23 cellular contexts compared by ENCODE assay signal in the genomic region with DNA sequence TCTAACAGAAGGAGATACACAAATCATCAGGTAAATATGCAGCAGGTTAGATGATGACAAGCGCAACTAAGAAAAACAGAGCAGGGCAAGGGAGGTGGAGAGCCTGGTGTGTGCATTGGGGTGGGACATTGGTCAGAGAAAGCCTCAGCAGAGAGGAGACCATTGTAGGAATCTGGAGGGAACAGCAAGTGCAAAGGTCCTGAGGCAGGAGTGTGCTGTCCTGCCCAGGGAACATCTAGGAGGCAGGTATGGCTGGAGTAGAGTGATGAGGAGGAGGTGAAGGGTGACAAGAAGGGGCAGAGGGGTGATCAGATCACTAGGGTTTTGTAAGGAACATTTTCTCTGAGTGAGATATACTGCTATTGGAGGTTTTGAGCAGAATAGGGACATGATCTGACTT.
DNase-seq lines count a peak whose midpoint lies in the region; ATAC-seq, FAIRE-seq and TF ChIP-seq lines count a peak whose summit lies in the region.
"Had no signal": no experiment of that assay in that cellular context is flagged by ENCODE, and none has a peak within 500 bp of the region (broad histone marks: within the 10 kb centered on the region; RNA-seq: fewer than 3 reads in every experiment).

No MANE protein-coding gene starts in this region.

- peaks cover 6% of the 10 kb centered on the region; the same call in 1 of the 2 replicates for H3K4me1 ChIP-seq in HEK293 (ENCODE audit: control insufficient read depth, insufficient read depth, low read length)
- H3K4me1 ChIP-seq in K562 (replicated peaks in 1 of 2; ENCODE audit: control insufficient read depth in 2 of 2, insufficient read depth in 2 of 2, low read length in 2 of 2) = peaks cover 0 to 10% of the 10 kb centered on the region in 2 experiments; a peak in 2 of 5 replicates
- H3K4me1 ChIP-seq in parathyroid adenoma = no peaks in the 10 kb centered on the region
- H3K4me1 ChIP-seq: BE2C, HAP-1 had no signal

- H3K36me3 ChIP-seq in HEK293 (ENCODE audit: control insufficient read depth in 2 of 2, insufficient read depth in 1 of 2, low read length in 2 of 2) (no peaks in the 10 kb centered on the region), K562 (ENCODE audit: control insufficient read depth, insufficient read depth, low read length) (no peaks in the 10 kb centered on the region), parathyroid adenoma (ENCODE audit: control insufficient read depth, insufficient read depth, low read length) (no peaks in the 10 kb centered on the region)
- H3K36me3 ChIP-seq: BE2C; BLaER1 treated with 17β-estradiol and CSF1 and Interleukin-3, amounts not matched to agents 10 nM and 100 nM; HAP-1 had no signal

- no peak overlapping the region for H3K27ac ChIP-seq in HEK293 (ENCODE audit: extremely low read depth, low read depth, low read length)
- no peak overlapping the region for H3K27ac ChIP-seq in K562 (ENCODE audit: extremely low read depth, low read depth, low read length)
- no peak overlapping the region for H3K27ac ChIP-seq in parathyroid adenoma
- H3K27ac ChIP-seq: A549; BLaER1 treated with 17β-estradiol and CSF1 and Interleukin-3, amounts not matched to agents 10 nM and 100 nM had no signal

- no peak for ATAC-seq in K562
- ATAC-seq in GM19452 (IDR thresholded peaks at IDR 0.05; ENCODE audit: unreplicated experiment) = no peak
- ATAC-seq in GM19467 (IDR thresholded peaks at IDR 0.05; ENCODE audit: unreplicated experiment) = no peak
- ATAC-seq: A549, GM23338 had no signal

- TF ChIP-seq RAD21 in K562 (CRISPR knock-in tag; conservative IDR thresholded peaks at IDR 0.05 in 1 of 2, IDR thresholded peaks at IDR 0.05 in 1 of 2) = no peak

- no peak overlapping the region for H3K4me3 Mint-ChIP-seq in chondrocyte (ENCODE audit: unreplicated experiment)
- H3K4me3 Mint-ChIP-seq: CD14-positive monocyte; CD4-positive, alpha-beta T cell; CD8-positive, alpha-beta memory T cell; GM23338 had no signal

- peaks cover 9% of the 10 kb centered on the region for H4K20me1 ChIP-seq in K562 (replicated peaks; ENCODE audit: control insufficient read depth, insufficient read depth, low read length)

- H3K27ac Mint-ChIP-seq in chondrocyte (ENCODE audit: unreplicated experiment) = no peak overlapping the region
- H3K27ac Mint-ChIP-seq: CD14-positive monocyte; CD4-positive, alpha-beta T cell; CD8-positive, alpha-beta memory T cell; GM23338 had no signal

- TF ChIP-seq CTCF in HEK293 (tag by site-specific recombination; IDR thresholded peaks at IDR 0.05) (no peak), K562 (IDR thresholded peaks at IDR 0.05 in 2 of 3, conservative IDR thresholded peaks at IDR 0.05 in 1 of 3; ENCODE audit: insufficient read depth in 2 of 3, low read depth in 1 of 3, low read length in 3 of 3) (no peak), parathyroid adenoma (IDR thresholded peaks at IDR 0.05) (no peak), chondrocyte (IDR thresholded peaks at IDR 0.05) (no peak)

- CTCF ChIA-PET in HEK293 (lab: Yijun Ruan, JAX) = interaction anchor here (0.5 to 9.2 kb wide), 50 partner anchors 12 to 876 kb away, joined by 3 to 118 read pairs (median 5); no protein-coding TSS in a partner anchor
- CTCF ChIA-PET in K562 (lab: Yijun Ruan, JAX; ENCODE audit: low intra/inter-chr PET ratio) = interaction anchor here (0.5 to 3.1 kb wide), 4 partner anchors 8 to 175 kb away, joined by 3 to 24 read pairs (median 8); no protein-coding TSS in a partner anchor

- H3K27me3 ChIP-seq in K562 (ENCODE audit: control insufficient read depth in 2 of 2, insufficient read depth in 2 of 2, low read length in 2 of 2) (peaks cover 25 to 55% of the 10 kb centered on the region in 2 experiments; a peak in 4 of 5 replicates), parathyroid adenoma (ENCODE audit: control insufficient read depth, insufficient read depth, low read length) (no peaks in the 10 kb centered on the region)

- TF ChIP-seq POLR2A in K562 (conservative IDR thresholded peaks at IDR 0.05) = no peak

- H3K9me3 Mint-ChIP-seq in chondrocyte (ENCODE audit: low read depth) = no peaks in the 10 kb centered on the region
- H3K9me3 Mint-ChIP-seq: CD4-positive, alpha-beta T cell; CD8-positive, alpha-beta memory T cell; GM23338 had no signal

- H3K4me3 ChIP-seq in HEK293 (ENCODE audit: low read depth, low read length) = no peak overlapping the region
- H3K4me3 ChIP-seq in K562 = no peak overlapping the region
- H3K4me3 ChIP-seq in parathyroid adenoma (ENCODE audit: low read depth, low read length) = no peak overlapping the region
- H3K4me3 ChIP-seq: A549; BLaER1 treated with 17β-estradiol and CSF1 and Interleukin-3, amounts not matched to agents 10 nM and 100 nM; HAP-1 had no signal

- H3K9ac ChIP-seq in K562 (ENCODE audit: insufficient read depth in 1 of 2, low read depth in 2 of 2, low read length in 2 of 2) (no peak overlapping the region), parathyroid adenoma (no peak overlapping the region)
- H3K9ac ChIP-seq: BLaER1 treated with 17β-estradiol and CSF1 and Interleukin-3, amounts not matched to agents 10 nM and 100 nM had no signal

- 0% methylated on average over 1 of the region's 1 CpG for WGBS in K562 (ENCODE audit: insufficient coverage, low coverage, missing lambda C conversion rate)

- BruUV-seq in K562 (replicated peaks; lab: Mats Ljungman, UMichigan) = no TSS peak

- FAIRE-seq in K562 (lab: Jason Lieb, UNC) = no peak
- FAIRE-seq: A549, D721Med, GM12891, GM18507, H54 had no signal

- DNase-seq in K562 (ENCODE audit: extremely low read depth in 1 of 4, low spot score in 3 of 4) (no peak), chondrocyte (ENCODE audit: low spot score) (no peak)
- DNase-seq: 8988T; ACHN; AML-193; BE2C; CD4-positive, alpha-beta T cell; CD8-positive, alpha-beta memory T cell; DMS79 treated with DMSO at 0.1 percent for 48 hours; GF-D8 had no signal

- no peaks in the 10 kb centered on the region for H3K36me3 Mint-ChIP-seq in chondrocyte (ENCODE audit: low read depth)
- H3K36me3 Mint-ChIP-seq: CD8-positive, alpha-beta memory T cell had no signal

- H3K4me2 ChIP-seq in K562 (ENCODE audit: insufficient read depth, low read length) (no peak overlapping the region), parathyroid adenoma (ENCODE audit: low read length) (no peak overlapping the region)
- H3K4me2 ChIP-seq: A549 had no signal

- intact Hi-C loops in K562 (cut with micrococcal nuclease) = loop anchor here (2.0 kb wide), 1 partner anchor 257 kb away; no protein-coding TSS in a partner anchor

- TF ChIP-seq EP300 in K562 (IDR thresholded peaks at IDR 0.05; ENCODE audit: low read length) = no peak

- H3K27me3 Mint-ChIP-seq in chondrocyte (ENCODE audit: low read depth) = peaks cover 10% of the 10 kb centered on the region

- H3K9me1 ChIP-seq in K562 (ENCODE audit: control insufficient read depth, insufficient read depth, low read length) = no peaks in the 10 kb centered on the region

- H3K79me2 ChIP-seq in K562 (ENCODE audit: control insufficient read depth, insufficient read depth, low read length) (no peaks in the 10 kb centered on the region), parathyroid adenoma (no peaks in the 10 kb centered on the region)

- POLR2A ChIA-PET in HEK293 (lab: Yijun Ruan, JAX) = no interaction called here
- POLR2A ChIA-PET in K562 (lab: Yijun Ruan, JAX) = interaction anchor here (0.7 kb wide), 1 partner anchor 769 kb away, joined by 3 read pairs; a partner anchor contains a TSS

- H2AFZ ChIP-seq in K562 (ENCODE audit: low read depth, low read length) = no peak overlapping the region
- H2AFZ ChIP-seq in parathyroid adenoma = peak overlapping the region; percentile 24
- H2AFZ ChIP-seq: GM23338 had no signal

- H3K9me3 ChIP-seq in HEK293 (ENCODE audit: control insufficient read depth, insufficient read depth, low read depth, low read length) = no peaks in the 10 kb centered on the region
- no peaks in the 10 kb centered on the region for H3K9me3 ChIP-seq in K562 (replicated peaks; ENCODE audit: control insufficient read depth, insufficient read depth, low read depth, low read length)
- no peaks in the 10 kb centered on the region for H3K9me3 ChIP-seq in parathyroid adenoma (ENCODE audit: control insufficient read depth, low read length)
- H3K9me3 ChIP-seq: A549; BE2C; BLaER1 treated with 17β-estradiol and CSF1 and Interleukin-3, amounts not matched to agents 10 nM and 100 nM; HAP-1 had no signal

- peaks cover 18% of the 10 kb centered on the region for H3K4me1 Mint-ChIP-seq in chondrocyte (ENCODE audit: low read depth)

- in situ Hi-C loops in K562 (cut with MboI) = no loop called here

TF ChIP-seq in K562, 482 proteins besides CTCF, POLR2A, EP300 and RAD21:
- TF ChIP-seq, protein P1, sequence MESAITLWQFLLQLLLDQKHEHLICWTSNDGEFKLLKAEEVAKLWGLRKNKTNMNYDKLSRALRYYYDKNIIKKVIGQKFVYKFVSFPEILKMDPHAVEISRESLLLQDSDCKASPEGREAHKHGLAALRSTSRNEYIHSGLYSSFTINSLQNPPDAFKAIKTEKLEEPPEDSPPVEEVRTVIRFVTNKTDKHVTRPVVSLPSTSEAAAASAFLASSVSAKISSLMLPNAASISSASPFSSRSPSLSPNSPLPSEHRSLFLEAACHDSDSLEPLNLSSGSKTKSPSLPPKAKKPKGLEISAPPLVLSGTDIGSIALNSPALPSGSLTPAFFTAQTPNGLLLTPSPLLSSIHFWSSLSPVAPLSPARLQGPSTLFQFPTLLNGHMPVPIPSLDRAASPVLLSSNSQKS (CRISPR knock-in tag; IDR thresholded peaks at IDR 0.05) = no peak
- TF ChIP-seq RBM25 (IDR thresholded peaks at IDR 0.05; ENCODE audit: low read depth, low read length, severe bottlenecking) (peak; percentile 73), ESRRB (CRISPR knock-in tag; IDR thresholded peaks at IDR 0.05; ENCODE audit: borderline replicate concordance) (no peak), POLR2B (IDR thresholded peaks at IDR 0.05; ENCODE audit: low read depth, partially characterized antibody) (no peak), BCOR (IDR thresholded peaks at IDR 0.05) (0 out of 2 replicates have a peak, but pooled peaks have one; percentile 31), ZFP36 (IDR thresholded peaks at IDR 0.05; ENCODE audit: low read depth, low read length, partially characterized antibody) (no peak), ZNF282 (CRISPR knock-in tag; IDR thresholded peaks at IDR 0.05) (no peak), KDM1A (IDR thresholded peaks at IDR 0.05) (peak in 1 of 2 experiments; percentile 20; a peak in 1 of 4 replicates), ZEB2 (IDR thresholded peaks at IDR 0.05) (no peak)
- TF ChIP-seq, protein P2, sequence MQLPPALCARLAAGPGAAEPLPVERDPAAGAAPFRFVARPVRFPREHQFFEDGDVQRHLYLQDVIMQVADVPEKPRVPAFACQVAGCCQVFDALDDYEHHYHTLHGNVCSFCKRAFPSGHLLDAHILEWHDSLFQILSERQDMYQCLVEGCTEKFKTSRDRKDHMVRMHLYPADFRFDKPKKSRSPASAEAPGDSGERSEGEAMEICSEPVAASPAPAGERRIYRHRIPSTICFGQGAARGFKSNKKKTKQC (CRISPR knock-in tag; IDR thresholded peaks at IDR 0.05) = no peak
